28 cellular contexts compared by ENCODE assay signal in genomic region chr2:148617219-148617618, GRCh38.
"Had no signal": no experiment of that assay in that cellular context is flagged by ENCODE, and none has a peak within 500 bp of the region (broad histone marks: within the 10 kb centered on the region; RNA-seq: fewer than 3 reads in every experiment).

No MANE protein-coding gene starts in this region.

- H3K9me3 ChIP-seq: ovary, psoas muscle, right lobe of liver, sigmoid colon, suprapubic skin, testis, tibial artery, transverse colon, upper lobe of right lung, uterus had no signal

- ATAC-seq: naive thymus-derived CD4-positive, alpha-beta T cell; natural killer cell; psoas muscle; right cardiac atrium; right lobe of liver; stimulated activated memory B cell treated with anti-CD40 and anti-IgM and Interleukin-4, amounts not matched to agents 10 μg/mL and 1 μg/mL and 100 μg/mL, for 72 hours; stimulated activated naive CD8-positive, alpha-beta T cell treated with anti-CD3 and anti-CD28 coated beads, Interleukin-15, amount 100 ng/mL, for 72 hours; stimulated activated naive CD8-positive, alpha-beta T cell treated with anti-CD3 and anti-CD28 coated beads, Interleukin-15, Interleukin-2, amounts not matched to agents 100 U/mL and 50 U/mL, for 24 hours; upper lobe of right lung had no signal

- FAIRE-seq: small intestine had no signal

- H3K36me3 ChIP-seq: neural progenitor cell, ovary, right lobe of liver, sigmoid colon, suprapubic skin, tibial artery, transverse colon, upper lobe of right lung, uterus had no signal

- H2AFZ ChIP-seq: neural progenitor cell, parathyroid adenoma had no signal

- H3K27ac ChIP-seq: neural progenitor cell, ovary, parathyroid adenoma, psoas muscle, right lobe of liver, sigmoid colon, suprapubic skin, testis, tibial artery, transverse colon, upper lobe of right lung, uterus had no signal

- H3K4me2 ChIP-seq: neural progenitor cell had no signal

- H3K4me1 ChIP-seq: right lobe of liver had no signal

- H3K27me3 ChIP-seq: neural progenitor cell, ovary, right lobe of liver, sigmoid colon, suprapubic skin, testis, tibial artery, transverse colon, upper lobe of right lung, uterus had no signal

- DNase-seq: naive thymus-derived CD4-positive, alpha-beta T cell; natural killer cell; occipital lobe; ovary; posterior cingulate gyrus; psoas muscle; right cardiac atrium; right lobe of liver; sigmoid colon; small intestine; stimulated activated CD4-positive, alpha-beta T cell treated with anti-CD3 and anti-CD28 coated beads, Interleukin-12 subunit alpha, Interleukin-12 subunit beta, amount 100 ng/mL, for 4 hours; stimulated activated CD4-positive, alpha-beta T cell treated with anti-CD3 and anti-CD28 coated beads, Interleukin-1b, Interleukin-23, amount 100 ng/mL, for 48 hours; stimulated activated CD4-positive, alpha-beta T cell treated with anti-CD3 and anti-CD28 coated beads, Interleukin-4, amount 100 ng/mL, for 1 hour; stimulated activated CD4-positive, alpha-beta T cell treated with anti-CD3 and anti-CD28 coated beads, Interleukin-4, amount 100 ng/mL, for 4 hours; stimulated activated CD8-positive, alpha-beta memory T cell treated with anti-CD3 and anti-CD28 coated beads, Interleukin-4, amount 100 ng/mL, for 48 hours; stimulated activated naive CD4-positive, alpha-beta T cell; stimulated activated naive CD8-positive, alpha-beta T cell treated with anti-CD3 and anti-CD28 coated beads, Interleukin-15, amount 100 ng/mL, for 72 hours; stimulated activated naive CD8-positive, alpha-beta T cell treated with anti-CD3 and anti-CD28 coated beads, Interleukin-15, Interleukin-2, amounts not matched to agents 100 U/mL and 50 U/mL, for 24 hours; substantia nigra; testis; tibial artery; transverse colon; upper lobe of right lung; uterus had no signal

- H3K4me3 ChIP-seq: neural progenitor cell, ovary, psoas muscle, right lobe of liver, sigmoid colon, suprapubic skin, testis, tibial artery, transverse colon, upper lobe of right lung, uterus had no signal

- H3K79me2 ChIP-seq: parathyroid adenoma had no signal

- H3K9ac ChIP-seq: neural progenitor cell, parathyroid adenoma had no signal
